8 cellular contexts compared by ENCODE assay signal in genomic region chr1:159008744-159009188, GRCh38. TPM values are rescaled to one million over a fixed set of nuclear protein-coding genes. Genes with fewer than 3 reads are reported as not detected.
A peak's percentile ranks its signal among the peaks of the same experiment; 100 is the strongest.
DNase-seq lines count a peak whose midpoint lies in the region; ATAC-seq and TF ChIP-seq lines count a peak whose summit lies in the region.

No MANE protein-coding gene starts in this region.

- peak; percentile 62 for TF ChIP-seq POLR2A in GM18526 (IDR thresholded peaks at IDR 0.05; ENCODE audit: extremely low read depth, insufficient read length)

- H3K27me3 ChIP-seq in ascending aorta (no peaks in the 10 kb centered on the region), neutrophil (no peaks in the 10 kb centered on the region)

- ATAC-seq in HG02840 (IDR thresholded peaks at IDR 0.05; ENCODE audit: low FRiP score, unreplicated experiment) = peak; percentile 52

- H3K4me1 ChIP-seq in ascending aorta (no peaks in the 10 kb centered on the region), neutrophil (ENCODE audit: control insufficient read depth in 1 of 2, insufficient read depth in 1 of 2, low read depth in 1 of 2, low read length in 1 of 2) (peaks cover 58 to 77% of the 10 kb centered on the region in 2 experiments)

- H3K36me3 ChIP-seq in ascending aorta (no peaks in the 10 kb centered on the region), neutrophil (no peaks in the 10 kb centered on the region)

- no peaks in the 10 kb centered on the region for H3K9me3 ChIP-seq in ascending aorta
- no peaks in the 10 kb centered on the region for H3K9me3 ChIP-seq in neutrophil

- TF ChIP-seq CTCF in ascending aorta (IDR thresholded peaks at IDR 0.05) = no peak
- no peak for TF ChIP-seq CTCF in neutrophil (IDR thresholded peaks at IDR 0.05)

- H3K4me3 ChIP-seq in ascending aorta = no peak overlapping the region
- peak overlapping the region; percentile 76 to 94 for H3K4me3 ChIP-seq in neutrophil (ENCODE audit: low read depth in 1 of 2, low read length in 1 of 2)

- DNase-seq in RPMI8226 (peak; percentile 20), ascending aorta (ENCODE audit: low spot score in 2 of 2) (no peak), dedifferentiated amniotic fluid mesenchymal stem cell (ENCODE audit: extremely low spot score) (no peak), NCI-H748 (lab: John Stamatoyannopoulos, UW; ENCODE audit: unreplicated experiment) (no peak), NCI-H526 (lab: John Stamatoyannopoulos, UW) (no peak)

- H3K27ac ChIP-seq in ascending aorta = peak overlapping the region; percentile 68 to 78
- peak overlapping the region; percentile 88 for H3K27ac ChIP-seq in neutrophil

- intact Hi-C loops in ascending aorta (cut with DNase I) = loop anchor here (1.0 kb wide), 1 partner anchor 8 kb away; no protein-coding TSS in a partner anchor

RNA-seq across cellular contexts. Expression of gene IFI16, which starts 0.9 kb away (rescaled TPM):
- 61.2 TPM for total RNA-seq in ascending aorta

Comparison
In these comparisons a context has a peak if more than half of its experiments do, and no peak if none do; other contexts are left out.
1. H3K4me3 ChIP-seq: peak in neutrophil (2 of 2); none in ascending aorta (0 of 2).